18 cellular contexts compared by ENCODE assay signal in the genomic region with DNA sequence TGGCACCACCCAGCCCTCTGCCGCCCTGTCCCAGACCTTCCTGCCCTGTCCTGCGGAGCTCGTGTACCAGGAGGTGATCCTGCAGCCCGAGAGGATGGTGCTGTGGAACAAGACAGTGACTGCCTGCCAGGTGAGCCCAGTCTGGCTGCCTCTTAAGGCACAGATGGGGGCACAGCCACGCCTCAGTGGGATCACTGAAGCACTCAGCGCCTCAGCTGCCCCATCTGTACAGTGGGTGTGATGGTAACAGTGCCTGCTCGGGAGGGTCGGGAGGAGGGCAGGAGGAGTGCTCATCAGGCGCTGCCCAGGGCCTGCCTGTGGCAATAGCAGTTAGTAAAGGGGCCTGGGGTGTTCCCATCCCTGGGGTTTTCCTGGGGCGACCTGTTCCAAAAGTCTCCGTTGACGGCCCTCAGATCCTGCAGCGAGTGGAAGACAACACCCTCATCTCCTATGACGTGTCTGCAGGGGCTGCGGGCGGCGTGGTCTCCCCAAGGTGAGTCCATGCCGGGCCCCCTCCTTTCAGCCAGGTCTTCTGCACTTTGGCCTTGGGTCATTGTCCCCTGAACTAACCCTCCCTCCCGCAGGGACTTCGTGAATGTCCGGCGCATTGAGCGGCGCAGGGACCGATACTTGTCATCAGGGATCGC. TPM values are rescaled to one million over a fixed set of nuclear protein-coding genes. Genes with fewer than 3 reads are reported as not detected.
A peak's percentile ranks its signal among the peaks of the same experiment; 100 is the strongest.
DNase-seq lines count a peak whose midpoint lies in the region; ATAC-seq and TF ChIP-seq lines count a peak whose summit lies in the region.
"Had no signal": no experiment of that assay in that cellular context is flagged by ENCODE, and none has a peak within 500 bp of the region (broad histone marks: within the 10 kb centered on the region; RNA-seq: fewer than 3 reads in every experiment).

No MANE protein-coding gene starts in this region.

- TF ChIP-seq EP300 in esophagus muscularis mucosa (IDR thresholded peaks at IDR 0.05), result no peak
- TF ChIP-seq EP300 in upper lobe of left lung (IDR thresholded peaks at IDR 0.05), result no peak

- H3K9ac ChIP-seq in parathyroid adenoma, result no peak overlapping the region

- ATAC-seq in upper lobe of left lung (ENCODE audit: low FRiP score in 2 of 2), result no peak
- ATAC-seq in HG03521 (IDR thresholded peaks at IDR 0.05; ENCODE audit: unreplicated experiment), result no peak
- ATAC-seq: activated T-cell treated with anti-CD3 and anti-CD28 coated beads, Interleukin-2, amount 50 U/mL, for 72 hours; body of pancreas had no signal

- H3K27me3 ChIP-seq in SJCRH30 (no peaks in the 10 kb centered on the region), esophagus muscularis mucosa (peaks cover 0 to 9% (median 1%) of the 10 kb centered on the region in 4 donors), parathyroid adenoma (ENCODE audit: control insufficient read depth, insufficient read depth, low read length) (no peaks in the 10 kb centered on the region), upper lobe of left lung (no peaks in the 10 kb centered on the region)
- H3K27me3 ChIP-seq: BE2C, body of pancreas had no signal

- H3K79me2 ChIP-seq in parathyroid adenoma, result no peaks in the 10 kb centered on the region

- no peak overlapping the region for H3K4me3 ChIP-seq in SJCRH30
- no peak overlapping the region for H3K4me3 ChIP-seq in esophagus muscularis mucosa
- H3K4me3 ChIP-seq in parathyroid adenoma (ENCODE audit: low read depth, low read length), result no peak overlapping the region
- peak overlapping the region in 2 of 4 donors; percentile 3 to 30 for H3K4me3 ChIP-seq in upper lobe of left lung
- H3K4me3 ChIP-seq: body of pancreas, HAP-1 had no signal

- DNase-seq in SJCRH30 (no peak), esophagus muscularis mucosa (ENCODE audit: extremely low spot score) (no peak), upper lobe of left lung (peak in 1 of 2 donors; percentile 63), NCI-H128 (lab: John Stamatoyannopoulos, UW; ENCODE audit: unreplicated experiment) (no peak), NCI-H2029 (lab: John Stamatoyannopoulos, UW) (no peak)
- DNase-seq: activated CD4-positive, alpha-beta memory T cell treated with anti-CD3 and anti-CD28 coated beads, Interleukin-2, amount 10 ng/mL, durations not matched to agents 7 days and 5 days; activated T-cell treated with anti-CD3 and anti-CD28 coated beads, Interleukin-2, amount 50 U/mL, for 72 hours; BE2C; body of pancreas; cortex of kidney; NCI-H187; stimulated activated naive CD4-positive, alpha-beta T cell treated with Interleukin-2 at 50 U/mL for 16 hours had no signal

- intact Hi-C loops in esophagus muscularis mucosa (cut with DNase I), result no loop called here

- no peaks in the 10 kb centered on the region for H3K9me3 ChIP-seq in SJCRH30 (replicated peaks)
- H3K9me3 ChIP-seq in esophagus muscularis mucosa, result no peaks in the 10 kb centered on the region
- no peaks in the 10 kb centered on the region for H3K9me3 ChIP-seq in parathyroid adenoma (ENCODE audit: control insufficient read depth, low read length)
- H3K9me3 ChIP-seq in upper lobe of left lung, result no peaks in the 10 kb centered on the region
- H3K9me3 ChIP-seq: BE2C, body of pancreas, HAP-1 had no signal

- TF ChIP-seq CTCF in esophagus muscularis mucosa (IDR thresholded peaks at IDR 0.05) (no peak), parathyroid adenoma (IDR thresholded peaks at IDR 0.05) (no peak), upper lobe of left lung (IDR thresholded peaks at IDR 0.05) (no peak)

- H3K27ac ChIP-seq in SJCRH30 (peak overlapping the region; percentile 27; the same call in 1 of the 2 replicates), esophagus muscularis mucosa (replicated peaks in 1 of 4) (peak overlapping the region; percentile 59 to 73 (median 64)), parathyroid adenoma (peak overlapping the region; percentile 29), upper lobe of left lung (peak overlapping the region; percentile 77 to 91 (median 88))
- H3K27ac ChIP-seq: body of pancreas had no signal

- 0 out of 2 replicates have a peak, but pooled peaks cover 2% of the 10 kb centered on the region for H3K36me3 ChIP-seq in SJCRH30
- peaks cover 25 to 75% (median 59%) of the 10 kb centered on the region in 4 donors for H3K36me3 ChIP-seq in esophagus muscularis mucosa
- H3K36me3 ChIP-seq in parathyroid adenoma (ENCODE audit: control insufficient read depth, insufficient read depth, low read length), result no peaks in the 10 kb centered on the region
- peaks cover 5 to 66% (median 41%) of the 10 kb centered on the region in 4 donors for H3K36me3 ChIP-seq in upper lobe of left lung
- H3K36me3 ChIP-seq: HAP-1 had no signal

- no peak overlapping the region for H3K4me2 ChIP-seq in parathyroid adenoma (ENCODE audit: low read length)

- WGBS in esophagus muscularis mucosa, result 92% methylated on average over 16 of the region's 26 CpGs
- WGBS in upper lobe of left lung, 2 donors, result 78 to 90% methylated on average over 14 to 24 of the region's 26 CpGs

- TF ChIP-seq POLR2A in esophagus muscularis mucosa (IDR thresholded peaks at IDR 0.05; ENCODE audit: low read depth) (no peak), upper lobe of left lung (IDR thresholded peaks at IDR 0.05) (no peak)

- no peak overlapping the region for H2AFZ ChIP-seq in parathyroid adenoma

- H3K4me1 ChIP-seq in SJCRH30, result peaks cover 32% of the 10 kb centered on the region
- peaks cover 44 to 71% (median 66%) of the 10 kb centered on the region in 4 donors for H3K4me1 ChIP-seq in esophagus muscularis mucosa
- H3K4me1 ChIP-seq in parathyroid adenoma, result peaks cover 31% of the 10 kb centered on the region
- peaks cover 71 to 88% (median 79%) of the 10 kb centered on the region in 4 donors for H3K4me1 ChIP-seq in upper lobe of left lung
- H3K4me1 ChIP-seq: BE2C, HAP-1 had no signal

RNA-seq across cellular contexts. Expression of gene TCAP, which starts 4.6 kb away (rescaled TPM):
- 0.53 and 0.73 TPM in 2 replicates for total RNA-seq in SJCRH30 (2014; rRNA removed; shearing (Covaris generic))
- total RNA-seq in esophagus muscularis mucosa (1 to 10 TPM in 3 of 4 donors, under 1 TPM in 1; 0.99 to 2.1 (median 1.3) TPM), upper lobe of left lung (1 to 10 TPM in 5 of 6 donors, under 1 TPM in 1; 0.39 to 4.2 (median 2.5) TPM)

RNA-seq across cellular contexts. Expression of gene PNMT, which starts 7.7 kb away (rescaled TPM):
- 0.71 TPM in 1 of 2 replicates, not detected in the other for total RNA-seq in SJCRH30 (2014; rRNA removed; shearing (Covaris generic))
- total RNA-seq in esophagus muscularis mucosa (10 to 100 TPM in 3 of 4 donors, 1 to 10 TPM in 1; 9.4 to 14.3 (median 10.6) TPM), upper lobe of left lung (10 to 100 TPM in 3 of 6 donors, 1 to 10 TPM in 3; 3.1 to 21.3 (median 7.0) TPM)
- total RNA-seq: activated CD4-positive, alpha-beta memory T cell treated with anti-CD3 and anti-CD28 coated beads, Interleukin-2, amount 10 ng/mL, durations not matched to agents 7 days and 5 days; NCI-H460; T-helper 1 cell treated with Interleukin-12 subunit alpha and Interleukin-12 subunit beta and Interleukin-4 antibody, amounts not matched to agents 30 ng/mL and 1 ng/mL, for 36 hours had no signal

RNA-seq across cellular contexts. Expression of gene STARD3, which starts 23.6 kb away (rescaled TPM):
- total RNA-seq in SJCRH30 (2014; rRNA removed; shearing (Covaris generic)), result 21.8 and 22.7 TPM in 2 replicates
- total RNA-seq in esophagus muscularis mucosa (10 to 100 TPM; 27.5 to 47.3 (median 38.6) TPM), upper lobe of left lung (100 to 1,000 TPM in 2 of 6 donors, 10 to 100 TPM in 4; 27.5 to 315 (median 84.1) TPM)

RNA-seq across cellular contexts. Expression of gene PGAP3, which starts 27.3 kb away (rescaled TPM):
- 1.9 and 3.1 TPM in 2 replicates for total RNA-seq in SJCRH30 (2014; rRNA removed; shearing (Covaris generic))
- total RNA-seq in esophagus muscularis mucosa (1 to 10 TPM; 6.2 to 9.4 (median 8.5) TPM), upper lobe of left lung (10 to 100 TPM; 15.2 to 64.0 (median 27.9) TPM)

RNA-seq across cellular contexts. Expression of gene PPP1R1B, which starts 33.8 kb away (rescaled TPM):
- total RNA-seq in SJCRH30 (2014; rRNA removed; shearing (Covaris generic)), result not detected in 2 replicates
- total RNA-seq in esophagus muscularis mucosa (10 to 100 TPM in 2 of 4 donors, 1 to 10 TPM in 2; 4.9 to 14.8 (median 9.8) TPM), upper lobe of left lung (10 to 100 TPM; 10.9 to 22.4 (median 13.8) TPM)
- total RNA-seq: activated CD4-positive, alpha-beta memory T cell treated with anti-CD3 and anti-CD28 coated beads, Interleukin-2, amount 10 ng/mL, durations not matched to agents 7 days and 5 days; activated T-cell treated with anti-CD3 and anti-CD28 coated beads, Interleukin-2, amount 50 U/mL, for 72 hours; lung microvascular endothelial cell; T-helper 1 cell treated with Interleukin-12 subunit alpha and Interleukin-12 subunit beta and Interleukin-4 antibody, amounts not matched to agents 30 ng/mL and 1 ng/mL, for 36 hours had no signal

Comparison
In these comparisons a context has a peak if more than half of its experiments do, and no peak if none do; other contexts are left out.
1. H3K27ac ChIP-seq: peak in every context shown above with its lines; median percentile 88 in upper lobe of left lung; 64 in esophagus muscularis mucosa; 29 in parathyroid adenoma; 27 in SJCRH30.